8 cellular contexts compared by ENCODE assay signal in genomic region chr15:79896131-79896633, GRCh38. TPM values are rescaled to one million over a fixed set of nuclear protein-coding genes. Genes with fewer than 3 reads are reported as not detected.
DNase-seq lines count a peak whose midpoint lies in the region; ATAC-seq and TF ChIP-seq lines count a peak whose summit lies in the region.

No MANE protein-coding gene starts in this region.

- peak; percentile 37 for ATAC-seq in T-helper 17 cell
- ATAC-seq in sciatic nerve = peak; percentile 20

- H3K27me3 Mint-ChIP-seq in T-helper 17 cell = no peaks in the 10 kb centered on the region

- no peaks in the 10 kb centered on the region for H3K36me3 Mint-ChIP-seq in T-helper 17 cell (ENCODE audit: low read depth)

- DNase-seq in DMS 273 (lab: John Stamatoyannopoulos, UW; ENCODE audit: unreplicated experiment) = peak; percentile 38
- DNase-seq in DMS 273 treated with DMSO at 0.1 percent for 48 hours (lab: John Stamatoyannopoulos, UW) = no peak
- no peak for DNase-seq in HFF-Myc (ENCODE audit: extremely low read depth, low read depth)
- no peak for DNase-seq in T-helper 17 cell
- no peak for DNase-seq in fibroblast of pulmonary artery (ENCODE audit: low read depth)
- no peak for DNase-seq in sciatic nerve (ENCODE audit: low spot score)
- no peak for DNase-seq in T-helper 9 cell
- no peak for DNase-seq in NCI-H2196 (lab: John Stamatoyannopoulos, UW; ENCODE audit: unreplicated experiment)

- no peak for TF ChIP-seq CTCF in HFF-Myc (IDR thresholded peaks at IDR 0.05; ENCODE audit: low read depth, low read length, missing control alignments)
- no peak for TF ChIP-seq CTCF in fibroblast of pulmonary artery (IDR thresholded peaks at IDR 0.05; ENCODE audit: low read length, missing control alignments)

- H3K4me3 ChIP-seq in HFF-Myc (replicated peaks; ENCODE audit: low read depth, low read length) (peak overlapping the region; percentile 56), fibroblast of pulmonary artery (replicated peaks; ENCODE audit: low read depth, low read length) (peak overlapping the region; percentile 71)

- intact Hi-C loops in sciatic nerve (cut with DNase I) = no loop called here

- no peaks in the 10 kb centered on the region for H3K9me3 ChIP-seq in T-helper 17 cell (ENCODE audit: control insufficient read depth, low read length, poor library complexity, severe bottlenecking)

- H3K27ac Mint-ChIP-seq in T-helper 17 cell = peak overlapping the region; percentile 96

- peaks cover 32% of the 10 kb centered on the region for H3K4me1 Mint-ChIP-seq in T-helper 17 cell

- peak overlapping the region; percentile 90 for H3K4me3 Mint-ChIP-seq in T-helper 17 cell

RNA-seq across cellular contexts. Expression of gene MTHFS, which starts 0.6 kb away (rescaled TPM):
- total RNA-seq in T-helper 17 cell = 10 to 100 TPM; 14.3 to 17.1 TPM
- 18.7 TPM for total RNA-seq in sciatic nerve
